Comparison of ENCODE assay signal across 2 cellular contexts in genomic region chr3:47159820-47160219, GRCh38.
TF ChIP-seq lines count a peak whose summit lies in the region.

No MANE protein-coding gene starts in this region.

TF ChIP-seq in liver, 16 proteins besides CTCF, POLR2A, EP300 and RAD21 (continued from another document):
- TF ChIP-seq HNF4G (IDR thresholded peaks at IDR 0.05) = no peak
- TF ChIP-seq MAX (IDR thresholded peaks at IDR 0.05) = no peak
- TF ChIP-seq NR2F2 (IDR thresholded peaks at IDR 0.05) = no peak
- TF ChIP-seq YY1 (IDR thresholded peaks at IDR 0.05) = no peak
- TF ChIP-seq FOXA1 (IDR thresholded peaks at IDR 0.05) = no peak
- no peak for TF ChIP-seq REST (IDR thresholded peaks at IDR 0.05)
- TF ChIP-seq EGR1 (IDR thresholded peaks at IDR 0.05; ENCODE audit: low read depth in 2 of 2) = no peak
- TF ChIP-seq JUND (IDR thresholded peaks at IDR 0.05) = no peak
TF ChIP-seq in liver: peak in this region for 0.

TF ChIP-seq in HepG2, 621 proteins besides CTCF, POLR2A, EP300 and RAD21 (continued from another document):
- no peak for TF ChIP-seq GMEB2 (CRISPR knock-in tag; IDR thresholded peaks at IDR 0.05; ENCODE audit: low read depth)
- TF ChIP-seq ZMAT3 (CRISPR knock-in tag; conservative IDR thresholded peaks at IDR 0.05) = no peak
- no peak for TF ChIP-seq GFI1 (CRISPR knock-in tag; IDR thresholded peaks at IDR 0.05; ENCODE audit: borderline replicate concordance)
- TF ChIP-seq ZNF496 (CRISPR knock-in tag; IDR thresholded peaks at IDR 0.05; ENCODE audit: insufficient replicate concordance) = no peak
- TF ChIP-seq ZNF605 (CRISPR knock-in tag; IDR thresholded peaks at IDR 0.05) = no peak
- no peak for TF ChIP-seq CSRNP2 (CRISPR knock-in tag; conservative IDR thresholded peaks at IDR 0.05; ENCODE audit: low read depth)
